In genomic region chr5:322281-322941, GRCh38 we compare ENCODE assay signal across 8 cellular contexts. TPM values are rescaled to one million over a fixed set of nuclear protein-coding genes. Genes with fewer than 3 reads are reported as not detected.
A peak's percentile ranks its signal among the peaks of the same experiment; 100 is the strongest.
DNase-seq lines count a peak whose midpoint lies in the region; ATAC-seq and TF ChIP-seq lines count a peak whose summit lies in the region.

No MANE protein-coding gene starts in this region.

- 54% methylated on average over 38 of the region's 56 CpGs for WGBS in esophagus muscularis mucosa

- no peak for TF ChIP-seq CTCF in AG04449 (IDR thresholded peaks at IDR 0.05; ENCODE audit: insufficient read depth, low read length, missing control alignments)
- TF ChIP-seq CTCF in esophagus muscularis mucosa (IDR thresholded peaks at IDR 0.05) = no peak
- no peak for TF ChIP-seq CTCF in PC-9 (conservative IDR thresholded peaks at IDR 0.05)

- H3K36me3 ChIP-seq in esophagus muscularis mucosa (peaks cover 0 to 3% (median under 1%) of the 10 kb centered on the region in 4 donors), PC-9 (ENCODE audit: low read depth) (no peaks in the 10 kb centered on the region)

- DNase-seq in AG04449 (ENCODE audit: low read depth, low spot score) = no peak
- peak; percentile 72 for DNase-seq in OCI-M1 (lab: John Stamatoyannopoulos, UW)
- no peak for DNase-seq in esophagus muscularis mucosa (ENCODE audit: extremely low spot score)
- peak; percentile 47 for DNase-seq in stimulated activated CD8-positive, alpha-beta memory T cell treated with anti-CD3 and anti-CD28 coated beads, Interleukin-4, amount 100 ng/mL, for 48 hours
- no peak for DNase-seq in activated gamma-delta T cell treated with Interleukin-2 at 50 U/mL for 16 hours
- DNase-seq in PC-9 = no peak
- DNase-seq in dedifferentiated amniotic fluid mesenchymal stem cell (ENCODE audit: extremely low spot score) = no peak

- intact Hi-C loops in esophagus muscularis mucosa (cut with DNase I) = no loop called here
- intact Hi-C loops in PC-9 (cut with micrococcal nuclease; ENCODE audit: unreplicated experiment) = no loop called here

- H3K9me3 ChIP-seq in esophagus muscularis mucosa (no peaks in the 10 kb centered on the region), PC-9 (ENCODE audit: insufficient read depth, low read depth) (no peaks in the 10 kb centered on the region)

- POLR2A ChIA-PET in AG04449 (lab: Yijun Ruan, JAX) = no interaction called here
- POLR2A ChIA-PET in PC-9 (lab: Charles Lee; ENCODE audit: unreplicated experiment) = interaction anchor here (0.6 kb wide), 1 partner anchor 134 kb away, joined by 4 read pairs; no protein-coding TSS in a partner anchor

- no peak for TF ChIP-seq POLR2A in esophagus muscularis mucosa (IDR thresholded peaks at IDR 0.05; ENCODE audit: low read depth)

- CTCF ChIA-PET in AG04449 (lab: Yijun Ruan, JAX) = interaction anchor here (1.2 to 1.3 kb wide), 2 partner anchors 15 to 109 kb away, joined by 3 to 4 read pairs; no protein-coding TSS in a partner anchor
- CTCF ChIA-PET in PC-9 (lab: Charles Lee) = interaction anchor here (0.7 kb wide), 1 partner anchor 125 kb away, joined by 6 read pairs; no protein-coding TSS in a partner anchor

- ATAC-seq in GM18909 (IDR thresholded peaks at IDR 0.05; ENCODE audit: poor library complexity, unreplicated experiment) = peak; percentile 21

- no peak overlapping the region for H2AFZ ChIP-seq in PC-9

- H3K4me2 ChIP-seq in PC-9 = no peak overlapping the region

- BruUV-seq in PC-9 (replicated peaks; lab: Mats Ljungman, UMichigan) = no TSS peak

- H3K4me1 ChIP-seq in esophagus muscularis mucosa = peaks cover 17 to 33% (median 26%) of the 10 kb centered on the region in 4 donors
- no peaks in the 10 kb centered on the region for H3K4me1 ChIP-seq in PC-9 (replicated peaks; ENCODE audit: insufficient read depth)

- H3K27ac ChIP-seq in esophagus muscularis mucosa (replicated peaks in 1 of 4) (no peak overlapping the region), PC-9 (no peak overlapping the region)

- peak overlapping the region; percentile 78 for H3K4me3 ChIP-seq in AG04449 (ENCODE audit: low read depth, low read length)
- H3K4me3 ChIP-seq in esophagus muscularis mucosa = peak overlapping the region; percentile 52 to 63 (median 56)
- no peak overlapping the region for H3K4me3 ChIP-seq in PC-9

- H3K27me3 ChIP-seq in esophagus muscularis mucosa = peaks cover 0 to 74% (median 25%) of the 10 kb centered on the region in 4 donors
- no peaks in the 10 kb centered on the region for H3K27me3 ChIP-seq in PC-9 (ENCODE audit: insufficient read depth, low read depth)

- no peaks in the 10 kb centered on the region for H3K9me2 ChIP-seq in PC-9 (ENCODE audit: insufficient read depth)

- no peak for TF ChIP-seq EP300 in esophagus muscularis mucosa (IDR thresholded peaks at IDR 0.05)

- peaks cover 23% of the 10 kb centered on the region; the same call in 1 of the 2 replicates for H3F3A ChIP-seq in PC-9 (ENCODE audit: insufficient read depth, low read depth)

- peaks cover 20% of the 10 kb centered on the region for H4K20me1 ChIP-seq in PC-9 (ENCODE audit: insufficient read depth)

- H3K79me2 ChIP-seq in PC-9 (ENCODE audit: low read depth) = no peaks in the 10 kb centered on the region

RNA-seq across cellular contexts. Expression of gene AHRR, which starts 0.9 kb away (rescaled TPM):
- total RNA-seq in esophagus muscularis mucosa (1 to 10 TPM in 2 of 4 donors, under 1 TPM in 2; 0.33 to 5.5 (median 0.86) TPM), PC-9 (2021) (7.2 and 13.6 TPM in 2 replicates)

RNA-seq across cellular contexts. Expression of gene PDCD6, which starts 51.0 kb away (rescaled TPM):
- 10 to 100 TPM; 38.6 to 66.1 (median 56.9) TPM for total RNA-seq in esophagus muscularis mucosa
- total RNA-seq in PC-9 (2021) = 314 and 334 TPM in 2 replicates

Comparison
In these comparisons a context has a peak if more than half of its experiments do, and no peak if none do; other contexts are left out.
1. DNase-seq: peak in OCI-M1 (single experiment) and stimulated activated CD8-positive, alpha-beta memory T cell treated with anti-CD3 and anti-CD28 coated beads, Interleukin-4, amount 100 ng/mL, for 48 hours (single experiment); none in AG04449 (single experiment), esophagus muscularis mucosa (single experiment), activated gamma-delta T cell treated with Interleukin-2 at 50 U/mL for 16 hours (single experiment), PC-9 (0 of 2) and dedifferentiated amniotic fluid mesenchymal stem cell (single experiment).